ENCODE assay signal across 8 cellular contexts in genomic region chr3:179450901-179451334, GRCh38. TPM values are rescaled to one million over a fixed set of nuclear protein-coding genes. Genes with fewer than 3 reads are reported as not detected.
DNase-seq lines count a peak whose midpoint lies in the region; ATAC-seq and TF ChIP-seq lines count a peak whose summit lies in the region.

No MANE protein-coding gene starts in this region.

- peak overlapping the region; percentile 80 for H3K9ac ChIP-seq in ES-I3 (ENCODE audit: low read depth, low read length)
- H3K9ac ChIP-seq in HUES64 (ENCODE audit: low read depth, low read length): peak overlapping the region; percentile 81

- H3K27ac ChIP-seq in HUES64 (ENCODE audit: low read depth, low read length): peak overlapping the region; percentile 29; the same call in 1 of the 2 replicates
- peak overlapping the region; percentile 92 to 97 (median 95) for H3K27ac ChIP-seq in heart right ventricle

- WGBS in HUES64: under 1% methylated on average over 57 of the region's 57 CpGs
- WGBS in heart right ventricle, 2 donors: 0% methylated on average over 42 to 57 of the region's 57 CpGs

- H3K27ac Mint-ChIP-seq in activated naive CD4-positive, alpha-beta T cell treated with anti-CD3 and anti-CD28 coated beads, Interleukin-2, amount 50 U/mL, for 24 hours: no peak overlapping the region

- H3K36me3 Mint-ChIP-seq in activated naive CD4-positive, alpha-beta T cell treated with anti-CD3 and anti-CD28 coated beads, Interleukin-2, amount 50 U/mL, for 24 hours: no peaks in the 10 kb centered on the region

- intact Hi-C loops in heart right ventricle (cut with DNase I): loop anchor here in 5 of 10 donors (1.0 to 10.0 kb wide), 5 partner anchors 64 to 112 kb away; partner anchors contain the start of gene ACTL6A (in 3 of the 5)
- intact Hi-C loops in posterior vena cava (cut with DNase I): loop anchor here in 1 of 2 donors (10.0 kb wide), 1 partner anchor 114 kb away; the partner anchor contains the start of gene ACTL6A

- ATAC-seq in GM21526 (IDR thresholded peaks at IDR 0.05; ENCODE audit: low FRiP score, unreplicated experiment) (peak; percentile 44), heart right ventricle (peak; percentile 58 to 90 (median 71))

- TF ChIP-seq CTCF in heart right ventricle (IDR thresholded peaks at IDR 0.05): no peak

- H3K9me3 Mint-ChIP-seq in activated naive CD4-positive, alpha-beta T cell treated with anti-CD3 and anti-CD28 coated beads, Interleukin-2, amount 50 U/mL, for 24 hours: no peaks in the 10 kb centered on the region

- DNase-seq in heart right ventricle (peak in 1 of 2 donors; percentile 39), posterior vena cava (ENCODE audit: low spot score) (peak; percentile 85), HK-2 (ENCODE audit: unreplicated experiment) (no peak), D341Med (ENCODE audit: low spot score) (no peak)

- H3K4me1 Mint-ChIP-seq in activated naive CD4-positive, alpha-beta T cell treated with anti-CD3 and anti-CD28 coated beads, Interleukin-2, amount 50 U/mL, for 24 hours: peaks cover 21% of the 10 kb centered on the region

- H3K4me3 ChIP-seq in HUES64 (ENCODE audit: low read length) (peak overlapping the region; percentile 78), heart right ventricle (peak overlapping the region; percentile 65 to 89 (median 80))

- peaks cover 54% of the 10 kb centered on the region for H3K27me3 Mint-ChIP-seq in activated naive CD4-positive, alpha-beta T cell treated with anti-CD3 and anti-CD28 coated beads, Interleukin-2, amount 50 U/mL, for 24 hours

- no peaks in the 10 kb centered on the region for H3K36me3 ChIP-seq in ES-I3 (ENCODE audit: insufficient read depth, low read length)
- no peaks in the 10 kb centered on the region for H3K36me3 ChIP-seq in HUES64 (ENCODE audit: insufficient read depth, low read length)
- peaks cover 0 to 6% (median 0%) of the 10 kb centered on the region in 9 donors for H3K36me3 ChIP-seq in heart right ventricle

- H3K9me3 ChIP-seq in ES-I3 (ENCODE audit: control insufficient read depth, insufficient read depth, low read length) (no peaks in the 10 kb centered on the region), HUES64 (ENCODE audit: insufficient read depth, low read depth, low read length) (no peaks in the 10 kb centered on the region), heart right ventricle (no peaks in the 10 kb centered on the region)

- peaks cover 24% of the 10 kb centered on the region for H3K4me1 ChIP-seq in ES-I3 (ENCODE audit: insufficient read depth, low read length)
- H3K4me1 ChIP-seq in HUES64 (ENCODE audit: insufficient read depth, low read length): peaks cover 32% of the 10 kb centered on the region
- peaks cover 0 to 58% (median 48%) of the 10 kb centered on the region in 9 donors for H3K4me1 ChIP-seq in heart right ventricle

- H3K4me3 Mint-ChIP-seq in activated naive CD4-positive, alpha-beta T cell treated with anti-CD3 and anti-CD28 coated beads, Interleukin-2, amount 50 U/mL, for 24 hours: peak overlapping the region; percentile 85

- peaks cover 17% of the 10 kb centered on the region for H3K27me3 ChIP-seq in HUES64 (ENCODE audit: insufficient read depth, low read length)
- no peaks in the 10 kb centered on the region for H3K27me3 ChIP-seq in heart right ventricle

RNA-seq across cellular contexts. Expression of gene GNB4, which starts 0.4 kb away (rescaled TPM):
- 20.6 TPM for polyA plus RNA-seq in HUES64 (2013, experiment 1 of 2)
- polyA plus RNA-seq in HUES64 (2013, experiment 2 of 2): 26.2 TPM
- total RNA-seq in heart right ventricle: 10 to 100 TPM; 12.4 to 48.2 (median 13.4) TPM
- polyA plus RNA-seq in heart right ventricle: 1 to 10 TPM; 6.6 to 8.3 TPM
- 10 to 100 TPM; 59.0 to 66.6 TPM for total RNA-seq in posterior vena cava
